11 cellular contexts compared by ENCODE assay signal in the genomic region with DNA sequence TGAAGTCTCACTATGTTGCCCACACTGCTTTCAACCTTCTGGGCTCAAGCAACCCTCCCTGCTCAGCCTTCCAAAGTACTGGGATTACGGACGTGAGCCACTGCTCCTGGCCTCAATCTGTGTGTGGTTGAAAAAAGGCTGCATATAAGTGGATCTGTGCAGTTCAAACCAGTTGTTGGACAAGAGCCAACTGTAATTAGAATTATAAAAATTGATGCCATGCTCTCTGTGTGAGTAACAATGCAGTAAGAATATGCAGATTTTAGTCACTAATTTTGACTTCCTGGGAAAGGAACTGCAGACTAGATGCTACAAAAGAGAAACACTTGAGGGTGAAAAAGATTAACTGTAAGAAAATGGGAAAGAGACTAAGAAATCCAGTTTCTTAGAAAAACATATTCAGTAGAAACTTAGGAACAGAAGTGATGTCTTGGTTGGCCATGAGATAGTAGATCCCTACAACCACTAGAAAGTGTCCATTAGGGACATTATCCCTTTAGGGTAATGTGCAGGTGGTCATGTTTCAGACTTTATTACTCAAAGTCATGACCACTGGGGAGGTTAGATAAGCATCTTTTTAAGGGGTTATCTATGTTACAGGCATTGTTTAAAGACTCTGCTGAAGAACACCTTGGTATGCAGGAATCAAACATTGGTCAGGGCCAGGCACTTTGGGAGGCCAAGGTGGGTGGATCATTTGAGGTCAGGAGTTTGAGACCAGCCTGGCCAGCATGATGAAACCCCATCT. TPM values are rescaled to one million over a fixed set of nuclear protein-coding genes. Genes with fewer than 3 reads are reported as not detected.
DNase-seq lines count a peak whose midpoint lies in the region; ATAC-seq and TF ChIP-seq lines count a peak whose summit lies in the region.
"Had no signal": no experiment of that assay in that cellular context is flagged by ENCODE, and none has a peak within 500 bp of the region (broad histone marks: within the 10 kb centered on the region; RNA-seq: fewer than 3 reads in every experiment).

No MANE protein-coding gene starts in this region.

- peaks cover 48% of the 10 kb centered on the region for H3K4me1 Mint-ChIP-seq in activated naive CD4-positive, alpha-beta T cell treated with anti-CD3 and anti-CD28 coated beads, Interleukin-2, amount 50 U/mL, for 24 hours
- peaks cover 49% of the 10 kb centered on the region for H3K4me1 Mint-ChIP-seq in brain
- peaks cover 28 to 50% of the 10 kb centered on the region in 2 donors for H3K4me1 Mint-ChIP-seq in stimulated activated naive B cell treated with anti-CD40 and anti-IgM and Interleukin-4, amounts not matched to agents 10 μg/mL and 1 μg/mL and 100 μg/mL, for 72 hours

- H3K36me3 Mint-ChIP-seq in activated naive CD4-positive, alpha-beta T cell treated with anti-CD3 and anti-CD28 coated beads, Interleukin-2, amount 50 U/mL, for 24 hours = peaks cover 4% of the 10 kb centered on the region
- peaks cover 41% of the 10 kb centered on the region for H3K36me3 Mint-ChIP-seq in brain
- peaks cover 21 to 34% of the 10 kb centered on the region in 2 donors for H3K36me3 Mint-ChIP-seq in stimulated activated naive B cell treated with anti-CD40 and anti-IgM and Interleukin-4, amounts not matched to agents 10 μg/mL and 1 μg/mL and 100 μg/mL, for 72 hours

- no peak for DNase-seq in activated naive CD4-positive, alpha-beta T cell treated with Interleukin-2 at 50 U/mL for 16 hours
- peak; percentile 4 for DNase-seq in NCI-H1417 treated with DMSO at 0.1 percent for 48 hours (lab: John Stamatoyannopoulos, UW)
- no peak for DNase-seq in stimulated activated naive B cell treated with anti-CD40 and anti-IgM and Interleukin-4, amounts not matched to agents 10 μg/mL and 1 μg/mL and 100 μg/mL, for 72 hours
- no peak for DNase-seq in midbrain (lab: John Stamatoyannopoulos, UW)
- DNase-seq in substantia nigra (lab: John Stamatoyannopoulos, UW) = no peak
- DNase-seq in stimulated activated naive CD4-positive, alpha-beta T cell treated with Interleukin-2 at 50 U/mL for 16 hours (lab: John Stamatoyannopoulos, UW) = no peak
- DNase-seq: CD4-positive, alpha-beta T cell; sigmoid colon; T1000 had no signal

- H3K27ac ChIP-seq in substantia nigra (ENCODE audit: low read depth, low read length, poor library complexity, severe bottlenecking) = no peak overlapping the region
- H3K27ac ChIP-seq: sigmoid colon had no signal

- H3K4me3 Mint-ChIP-seq in activated naive CD4-positive, alpha-beta T cell treated with anti-CD3 and anti-CD28 coated beads, Interleukin-2, amount 50 U/mL, for 24 hours = no peak overlapping the region
- no peak overlapping the region for H3K4me3 Mint-ChIP-seq in brain
- H3K4me3 Mint-ChIP-seq in stimulated activated naive B cell treated with anti-CD40 and anti-IgM and Interleukin-4, amounts not matched to agents 10 μg/mL and 1 μg/mL and 100 μg/mL, for 72 hours = peak overlapping the region in 1 of 2 donors; percentile 42
- H3K4me3 Mint-ChIP-seq: CD4-positive, alpha-beta T cell had no signal

- ATAC-seq in stimulated activated naive B cell treated with anti-CD40 and anti-IgM and Interleukin-4, amounts not matched to agents 10 μg/mL and 1 μg/mL and 100 μg/mL, for 72 hours (replicated peaks) = peak in 1 of 2 donors; percentile 46

- H3K27ac Mint-ChIP-seq in activated naive CD4-positive, alpha-beta T cell treated with anti-CD3 and anti-CD28 coated beads, Interleukin-2, amount 50 U/mL, for 24 hours = peak overlapping the region; percentile 9
- peak overlapping the region in 3 of 5 experiments; percentile 58 to 78 (median 62) for H3K27ac Mint-ChIP-seq in brain
- peak overlapping the region; percentile 20 for H3K27ac Mint-ChIP-seq in stimulated activated naive B cell treated with anti-CD40 and anti-IgM and Interleukin-4, amounts not matched to agents 10 μg/mL and 1 μg/mL and 100 μg/mL, for 72 hours

- H3K27me3 Mint-ChIP-seq in activated naive CD4-positive, alpha-beta T cell treated with anti-CD3 and anti-CD28 coated beads, Interleukin-2, amount 50 U/mL, for 24 hours = no peaks in the 10 kb centered on the region
- H3K27me3 Mint-ChIP-seq in brain = no peaks in the 10 kb centered on the region
- no peaks in the 10 kb centered on the region for H3K27me3 Mint-ChIP-seq in stimulated activated naive B cell treated with anti-CD40 and anti-IgM and Interleukin-4, amounts not matched to agents 10 μg/mL and 1 μg/mL and 100 μg/mL, for 72 hours
- H3K27me3 Mint-ChIP-seq: CD4-positive, alpha-beta T cell had no signal

- no peak for TF ChIP-seq CTCF in brain (conservative IDR thresholded peaks at IDR 0.05)

- no peaks in the 10 kb centered on the region for H3K9me3 Mint-ChIP-seq in activated naive CD4-positive, alpha-beta T cell treated with anti-CD3 and anti-CD28 coated beads, Interleukin-2, amount 50 U/mL, for 24 hours
- H3K9me3 Mint-ChIP-seq in brain = no peaks in the 10 kb centered on the region
- no peaks in the 10 kb centered on the region for H3K9me3 Mint-ChIP-seq in stimulated activated naive B cell treated with anti-CD40 and anti-IgM and Interleukin-4, amounts not matched to agents 10 μg/mL and 1 μg/mL and 100 μg/mL, for 72 hours
- H3K9me3 Mint-ChIP-seq: CD4-positive, alpha-beta T cell had no signal

RNA-seq across cellular contexts. Expression of a gene that starts 26.3 kb away (rescaled TPM):
- polyA plus RNA-seq in brain (ENCODE audit: insufficient read depth, low read depth, low replicate concordance) = 17.7 TPM

Comparison
In these comparisons a context has a peak if more than half of its experiments do, and no peak if none do; other contexts are left out.
1. H3K27ac Mint-ChIP-seq: peak in every context shown above with its lines; median percentile 62 in brain; 20 in stimulated activated naive B cell treated with anti-CD40 and anti-IgM and Interleukin-4, amounts not matched to agents 10 μg/mL and 1 μg/mL and 100 μg/mL, for 72 hours; 9 in activated naive CD4-positive, alpha-beta T cell treated with anti-CD3 and anti-CD28 coated beads, Interleukin-2, amount 50 U/mL, for 24 hours.